8 cellular contexts compared by ENCODE assay signal in the genomic region with DNA sequence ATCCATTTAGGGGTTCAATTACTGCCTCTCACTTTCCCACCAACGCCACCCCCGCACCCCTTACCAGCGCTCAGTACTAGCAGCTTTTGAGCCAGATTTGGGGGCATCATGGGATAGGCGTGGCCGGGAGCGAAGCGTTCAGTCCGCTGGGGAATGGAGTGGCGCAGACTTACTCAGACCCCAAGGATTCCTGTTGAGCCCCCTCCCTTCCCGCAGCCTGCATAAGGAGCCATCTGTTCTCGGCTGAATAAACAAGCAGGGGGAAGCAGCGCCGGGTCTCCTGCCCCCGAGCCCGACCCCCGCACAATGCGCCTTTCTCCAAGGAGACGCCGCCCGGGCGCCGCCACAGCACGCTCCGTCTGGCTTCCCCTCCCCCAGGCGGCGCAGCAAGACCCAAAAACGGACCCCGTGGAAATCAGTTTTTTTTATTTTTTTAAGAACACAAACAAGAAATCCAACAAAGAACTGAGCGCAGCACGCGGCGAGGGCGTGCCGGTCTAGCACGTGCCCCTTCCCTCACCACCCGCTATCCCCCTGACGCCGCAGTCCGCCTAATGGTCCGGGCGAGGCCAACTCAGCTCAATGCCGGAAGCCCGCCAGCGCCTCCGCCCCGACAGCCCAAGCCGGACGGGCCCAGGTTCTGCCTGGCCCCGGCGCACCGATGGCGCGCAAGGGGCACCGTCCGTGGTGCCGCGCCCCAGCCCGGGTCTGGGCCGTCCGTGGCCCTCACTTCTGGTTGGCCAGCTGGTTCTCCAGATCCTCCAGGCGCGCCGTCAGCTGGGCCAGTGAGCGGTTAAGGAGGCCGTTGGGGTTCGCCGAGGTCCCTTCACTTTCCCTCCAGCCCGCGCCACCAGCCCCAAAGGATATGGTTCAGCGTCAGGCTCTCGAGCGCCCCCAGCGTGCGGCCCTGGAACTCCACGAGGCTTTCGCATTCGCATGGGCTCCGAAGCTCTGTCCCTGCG. TPM values are rescaled to one million over a fixed set of nuclear protein-coding genes. Genes with fewer than 3 reads are reported as not detected.
DNase-seq lines count a peak whose midpoint lies in the region; ATAC-seq and TF ChIP-seq lines count a peak whose summit lies in the region.

No MANE protein-coding gene starts in this region.

- no peak overlapping the region for H3K27ac ChIP-seq in mammary epithelial cell (ENCODE audit: insufficient read depth, low read depth, low read length)

- H3K4me1 Mint-ChIP-seq in WTC11 (peaks cover 7% of the 10 kb centered on the region; the same call in 1 of the 2 replicates), immature natural killer cell (peaks cover 6 to 11% of the 10 kb centered on the region in 2 donors)

- in situ Hi-C loops in mammary epithelial cell (cut with MboI; ENCODE audit: low sequenced_read_pairs in 2 of 2), result loop anchor here in 1 of 2 donors (25.0 kb wide), 2 partner anchors 156 to 281 kb away; no protein-coding TSS in a partner anchor

- H4K20me1 ChIP-seq in mammary epithelial cell (ENCODE audit: insufficient read depth, low read length), result no peaks in the 10 kb centered on the region

- H3K9me3 Mint-ChIP-seq in WTC11, result peaks cover 13% of the 10 kb centered on the region
- H3K9me3 Mint-ChIP-seq in immature natural killer cell, result no peaks in the 10 kb centered on the region

- no peaks in the 10 kb centered on the region for H3K9me3 ChIP-seq in mammary epithelial cell (replicated peaks; ENCODE audit: insufficient read depth, low read length)

- H3K27ac Mint-ChIP-seq in WTC11 (no peak overlapping the region), immature natural killer cell (no peak overlapping the region)

- H2AFZ ChIP-seq in mammary epithelial cell (ENCODE audit: low read depth, low read length), result peak overlapping the region; percentile 95

- peaks cover 66% of the 10 kb centered on the region for H3K27me3 Mint-ChIP-seq in WTC11 (ENCODE audit: low read depth)
- H3K27me3 Mint-ChIP-seq in immature natural killer cell (ENCODE audit: low read depth in 3 of 3), result peaks cover 5 to 9% (median 6%) of the 10 kb centered on the region in 3 donors

- peaks cover 6% of the 10 kb centered on the region for H3K4me1 ChIP-seq in mammary epithelial cell (ENCODE audit: insufficient read depth, low read length)

- peak overlapping the region; percentile 94 for H3K4me2 ChIP-seq in mammary epithelial cell (ENCODE audit: insufficient read depth, low read depth, low read length)

- DNase-seq in AG09319 (ENCODE audit: extremely low read depth, low read depth) (peak; percentile 20), NCI-H1694 treated with DMSO at 0.1 percent for 48 hours (lab: John Stamatoyannopoulos, UW) (peak; percentile 32), WTC11 (ENCODE audit: low spot score) (peak; percentile 95), mammary epithelial cell (peak; percentile 60), immature natural killer cell (peak; percentile 58 to 70 (median 67)), smooth muscle cell of the brain vasculature (ENCODE audit: low read depth, low spot score) (peak; percentile 26)

- peak; percentile 96 for TF ChIP-seq CTCF in AG09319 (IDR thresholded peaks at IDR 0.05; ENCODE audit: low read depth, low read length)
- peak; percentile 95 for TF ChIP-seq CTCF in WTC11 (IDR thresholded peaks at IDR 0.05)
- peak; percentile 89 to 96 for TF ChIP-seq CTCF in mammary epithelial cell (conservative IDR thresholded peaks at IDR 0.05 in 1 of 2, IDR thresholded peaks at IDR 0.05 in 1 of 2; ENCODE audit: extremely low read depth in 1 of 2, insufficient read depth in 1 of 2, low read depth in 1 of 2, low read length in 2 of 2)

- H3K4me3 ChIP-seq in mammary epithelial cell (replicated peaks in 1 of 3; ENCODE audit: insufficient read depth in 1 of 3, low read depth in 2 of 3, low read length in 3 of 3), result peak overlapping the region; percentile 50 to 57 (median 50)

- no peak overlapping the region for H3K9ac ChIP-seq in mammary epithelial cell (ENCODE audit: insufficient read depth, low read length)

- intact Hi-C loops in mammary epithelial cell (cut with micrococcal nuclease), result no loop called here

- POLR2A ChIA-PET in WTC11 (lab: Charles Lee), result interaction anchor here (0.6 to 1.6 kb wide), 4 partner anchors 18 to 157 kb away, joined by 4 to 6 read pairs (median 4); a partner anchor contains a TSS

- CTCF ChIA-PET in WTC11 (lab: Charles Lee), result interaction anchor here (0.6 to 6.1 kb wide), 82 partner anchors 9 to 1234 kb away, joined by 3 to 154 read pairs (median 4); a partner anchor contains a TSS
- CTCF ChIA-PET in mammary epithelial cell (lab: Charles Lee; ENCODE audit: low non-redundant PET), result interaction anchor here (0.6 to 2.5 kb wide), 11 partner anchors 64 to 1011 kb away, joined by 3 to 9 read pairs (median 3); no protein-coding TSS in a partner anchor

- H3K79me2 ChIP-seq in mammary epithelial cell (ENCODE audit: insufficient read depth, low read length), result no peaks in the 10 kb centered on the region

- H3K36me3 ChIP-seq in mammary epithelial cell (ENCODE audit: insufficient read depth, low read length), result no peaks in the 10 kb centered on the region

- 18% methylated on average over 26 of the region's 79 CpGs for WGBS in mammary epithelial cell (ENCODE audit: low coverage, missing lambda C conversion rate)

- H3K36me3 Mint-ChIP-seq in WTC11 (peaks cover 15% of the 10 kb centered on the region), immature natural killer cell (no peaks in the 10 kb centered on the region)

- H3K4me3 Mint-ChIP-seq in WTC11, result peak overlapping the region; percentile 71
- peak overlapping the region; percentile 53 to 76 (median 71) for H3K4me3 Mint-ChIP-seq in immature natural killer cell

- no TSS peak for BruUV-seq in mammary epithelial cell (replicated peaks; lab: Mats Ljungman, UMichigan)

- dilution Hi-C loops in mammary epithelial cell (cut with HindIII; ENCODE audit: low sequenced_read_pairs), result loop anchor here (5.0 kb wide), 1 partner anchor 56 kb away; no protein-coding TSS in a partner anchor

- ATAC-seq in GM21423 (IDR thresholded peaks at IDR 0.05; ENCODE audit: unreplicated experiment) (peak; percentile 52), WTC11 (peak; percentile 87), HG02970 (IDR thresholded peaks at IDR 0.05; ENCODE audit: low FRiP score, unreplicated experiment) (no peak)

- no peaks in the 10 kb centered on the region for H3K27me3 ChIP-seq in mammary epithelial cell (ENCODE audit: insufficient read depth, low read length)

TF ChIP-seq in WTC11, 78 proteins besides CTCF, POLR2A, EP300 and RAD21 (continues in another document):
- peak; percentile 37; the same call in 1 of the 2 replicates for TF ChIP-seq JUN (CRISPR knock-in tag; IDR thresholded peaks at IDR 0.05)
- TF ChIP-seq PRRX2 (CRISPR knock-in tag; IDR thresholded peaks at IDR 0.05), result 0 out of 2 replicates have a peak, but pooled peaks have one; percentile 13
- TF ChIP-seq ELF4 (CRISPR knock-in tag; IDR thresholded peaks at IDR 0.05; ENCODE audit: low read depth), result peak; percentile 91
- TF ChIP-seq, protein P1, sequence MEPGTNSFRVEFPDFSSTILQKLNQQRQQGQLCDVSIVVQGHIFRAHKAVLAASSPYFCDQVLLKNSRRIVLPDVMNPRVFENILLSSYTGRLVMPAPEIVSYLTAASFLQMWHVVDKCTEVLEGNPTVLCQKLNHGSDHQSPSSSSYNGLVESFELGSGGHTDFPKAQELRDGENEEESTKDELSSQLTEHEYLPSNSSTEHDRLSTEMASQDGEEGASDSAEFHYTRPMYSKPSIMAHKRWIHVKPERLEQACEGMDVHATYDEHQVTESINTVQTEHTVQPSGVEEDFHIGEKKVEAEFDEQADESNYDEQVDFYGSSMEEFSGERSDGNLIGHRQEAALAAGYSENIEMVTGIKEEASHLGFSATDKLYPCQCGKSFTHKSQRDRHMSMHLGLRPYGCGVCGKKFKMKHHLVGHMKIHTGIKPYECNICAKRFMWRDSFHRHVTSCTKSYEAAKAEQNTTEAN (CRISPR knock-in tag; IDR thresholded peaks at IDR 0.05), result peak; percentile 84
- TF ChIP-seq ATF1 (CRISPR knock-in tag; IDR thresholded peaks at IDR 0.05), result no peak
- TF ChIP-seq, protein P2, sequence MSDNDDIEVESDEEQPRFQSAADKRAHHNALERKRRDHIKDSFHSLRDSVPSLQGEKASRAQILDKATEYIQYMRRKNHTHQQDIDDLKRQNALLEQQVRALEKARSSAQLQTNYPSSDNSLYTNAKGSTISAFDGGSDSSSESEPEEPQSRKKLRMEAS (CRISPR knock-in tag; IDR thresholded peaks at IDR 0.05), result peak; percentile 98
- TF ChIP-seq, protein P3, sequence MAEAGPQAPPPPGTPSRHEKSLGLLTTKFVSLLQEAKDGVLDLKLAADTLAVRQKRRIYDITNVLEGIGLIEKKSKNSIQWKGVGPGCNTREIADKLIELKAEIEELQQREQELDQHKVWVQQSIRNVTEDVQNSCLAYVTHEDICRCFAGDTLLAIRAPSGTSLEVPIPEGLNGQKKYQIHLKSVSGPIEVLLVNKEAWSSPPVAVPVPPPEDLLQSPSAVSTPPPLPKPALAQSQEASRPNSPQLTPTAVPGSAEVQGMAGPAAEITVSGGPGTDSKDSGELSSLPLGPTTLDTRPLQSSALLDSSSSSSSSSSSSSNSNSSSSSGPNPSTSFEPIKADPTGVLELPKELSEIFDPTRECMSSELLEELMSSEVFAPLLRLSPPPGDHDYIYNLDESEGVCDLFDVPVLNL (CRISPR knock-in tag; IDR thresholded peaks at IDR 0.05; ENCODE audit: borderline replicate concordance, low read depth), result peak; percentile 66; the same call in 1 of the 2 replicates
- TF ChIP-seq GRHL2 (CRISPR knock-in tag; IDR thresholded peaks at IDR 0.05; ENCODE audit: insufficient replicate concordance, severe bottlenecking), result no peak

RNA-seq across cellular contexts. Expression of a gene that starts 13.3 kb away (rescaled TPM):
- total RNA-seq in WTC11 (2021) (0.78 to 0.85 TPM (median 0.80 TPM) in 3 replicates), mammary epithelial cell (not detected)
- polyA plus RNA-seq in mammary epithelial cell (not detected), immature natural killer cell (not detected)
- not detected for polyA minus RNA-seq in mammary epithelial cell

RNA-seq across cellular contexts. Expression of a gene that starts 14.8 kb away (rescaled TPM):
- total RNA-seq in WTC11 (2021) (1.9 to 2.5 TPM (median 2.2 TPM) in 3 replicates), mammary epithelial cell (under 1 TPM in 1 of 2 donors, not detected in 1; 0.24 TPM)
- polyA plus RNA-seq in mammary epithelial cell (0.06 TPM), immature natural killer cell (not detected)
- not detected for polyA minus RNA-seq in mammary epithelial cell

RNA-seq across cellular contexts. Expression of a gene that starts 39.0 kb away (rescaled TPM):
- total RNA-seq in WTC11 (2021), result 0.60 to 0.78 TPM (median 0.74 TPM) in 3 replicates
- 100 to 1,000 TPM in 1 of 2 donors, 10 to 100 TPM in 1; 20.3 to 189 TPM for total RNA-seq in mammary epithelial cell
- 266 TPM for polyA plus RNA-seq in mammary epithelial cell
- 147 TPM for polyA minus RNA-seq in mammary epithelial cell
- polyA plus RNA-seq in immature natural killer cell, result not detected

RNA-seq across cellular contexts. Expression of a gene that starts 54.9 kb away (rescaled TPM):
- total RNA-seq in WTC11 (2021), result 64.0 to 69.6 TPM (median 69.5 TPM) in 3 replicates
- total RNA-seq in mammary epithelial cell, result 100 to 1,000 TPM; 276 to 550 TPM
- polyA plus RNA-seq in mammary epithelial cell, result 135 TPM
- 326 TPM for polyA minus RNA-seq in mammary epithelial cell
- under 1 TPM in 2 of 3 donors, not detected in 1; 0.56 to 0.69 TPM for polyA plus RNA-seq in immature natural killer cell

Comparison
In these comparisons a context has a peak if more than half of its experiments do, and no peak if none do; other contexts are left out.
1. DNase-seq: peak in every context shown above with its lines; median percentile 95 in WTC11; 67 in immature natural killer cell; 60 in mammary epithelial cell; 32 in NCI-H1694 treated with DMSO at 0.1 percent for 48 hours; 26 in smooth muscle cell of the brain vasculature; 20 in AG09319.
2. RNA of a gene that starts 39.0 kb away (total RNA-seq): 20.3 to 189 TPM in mammary epithelial cell; 0.60 to 0.78 TPM in WTC11; every median in the first group is over 10 times any median in the second.
3. Peak in every context shown above with its lines, with median percentiles within 50 percentile points of each other: CTCF ChIP-seq.